ENCODE assay signal across 8 cellular contexts in genomic region chr1:160428655-160429054, GRCh38. TPM values are rescaled to one million over a fixed set of nuclear protein-coding genes. Genes with fewer than 3 reads are reported as not detected.
DNase-seq lines count a peak whose midpoint lies in the region; ATAC-seq and TF ChIP-seq lines count a peak whose summit lies in the region.

No MANE protein-coding gene starts in this region.

- peak overlapping the region; percentile 86 for H3K27ac Mint-ChIP-seq in CD8-positive, alpha-beta T cell

- peak overlapping the region; percentile 55 for H3K4me3 Mint-ChIP-seq in CD8-positive, alpha-beta T cell
- peak overlapping the region; percentile 5 for H3K4me3 Mint-ChIP-seq in activated T-cell treated with anti-CD3 and anti-CD28 coated beads, Interleukin-2, amount 50 U/mL, for 4 hours

- peak overlapping the region; percentile 50 for H3K27ac ChIP-seq in CD8-positive, alpha-beta T cell (ENCODE audit: low read depth, low read length)

- H3K36me3 ChIP-seq in CD8-positive, alpha-beta T cell (ENCODE audit: insufficient read depth, low read length) = no peaks in the 10 kb centered on the region

- TF ChIP-seq CTCF in CD8-positive, alpha-beta T cell (IDR thresholded peaks at IDR 0.05) = peak; percentile 41

- CTCF ChIA-PET in CD8-positive, alpha-beta T cell (lab: Charles Lee) = interaction anchor here (0.7 to 6.1 kb wide), 39 partner anchors 17 to 327 kb away, joined by 3 to 114 read pairs (median 4); partner anchors contain the start of gene SLAMF6

- no peaks in the 10 kb centered on the region for H3K36me3 Mint-ChIP-seq in CD8-positive, alpha-beta T cell
- no peaks in the 10 kb centered on the region for H3K36me3 Mint-ChIP-seq in activated T-cell treated with anti-CD3 and anti-CD28 coated beads, Interleukin-2, amount 50 U/mL, for 4 hours (ENCODE audit: insufficient read depth)

- DNase-seq in CD8-positive, alpha-beta T cell = peak in 4 of 7 experiments; percentile 24 to 63 (median 38)
- DNase-seq in NCI-H2227 treated with DMSO at 0.1 percent for 48 hours (lab: John Stamatoyannopoulos, UW) (peak; percentile 4), germinal center (ENCODE audit: low spot score) (peak; percentile 36), posterior cingulate gyrus (peak in 7 of 10 donors; percentile 43 to 92 (median 57)), SK-N-DZ (ENCODE audit: low spot score) (no peak)
- peak; percentile 28 for DNase-seq in activated T-cell treated with anti-CD3 and anti-CD28 coated beads, Interleukin-2, amount 50 U/mL, for 4 hours

- H3K4me3 ChIP-seq in CD8-positive, alpha-beta T cell (ENCODE audit: low read depth, low read length) = peak overlapping the region; percentile 20

- intact Hi-C loops in CD8-positive, alpha-beta T cell (cut with DNase I, micrococcal nuclease) = loop anchor here (1.0 to 5.0 kb wide), 5 partner anchors 59 to 246 kb away; no protein-coding TSS in a partner anchor
- intact Hi-C loops in posterior cingulate gyrus (cut with DNase I) = loop anchor here (1.0 kb wide), 1 partner anchor 179 kb away; no protein-coding TSS in a partner anchor

- no peaks in the 10 kb centered on the region for H3K9me3 ChIP-seq in CD8-positive, alpha-beta T cell (ENCODE audit: low read length)

- POLR2A ChIA-PET in CD8-positive, alpha-beta T cell (lab: Charles Lee) = interaction anchor here (0.5 to 2.5 kb wide), 13 partner anchors 9 to 370 kb away, joined by 3 to 10 read pairs (median 3); partner anchors contain the start of gene SLAMF6

- ATAC-seq in CD8-positive, alpha-beta T cell = peak; percentile 54
- ATAC-seq in GM19043 (IDR thresholded peaks at IDR 0.05; ENCODE audit: low read depth, unreplicated experiment) = peak; percentile 35
- no peak for ATAC-seq in activated T-cell treated with anti-CD3 and anti-CD28 coated beads, Interleukin-2, amount 50 U/mL, for 4 hours
- no peak for ATAC-seq in HG02623 (IDR thresholded peaks at IDR 0.05; ENCODE audit: unreplicated experiment)

- no peaks in the 10 kb centered on the region for H3K9me3 Mint-ChIP-seq in CD8-positive, alpha-beta T cell
- H3K9me3 Mint-ChIP-seq in activated T-cell treated with anti-CD3 and anti-CD28 coated beads, Interleukin-2, amount 50 U/mL, for 4 hours = peaks cover 6% of the 10 kb centered on the region

- peaks cover 63% of the 10 kb centered on the region for H3K4me1 ChIP-seq in CD8-positive, alpha-beta T cell (ENCODE audit: insufficient read depth, low read length)

- peaks cover 62% of the 10 kb centered on the region for H3K4me1 Mint-ChIP-seq in CD8-positive, alpha-beta T cell (ENCODE audit: low read depth)
- H3K4me1 Mint-ChIP-seq in activated T-cell treated with anti-CD3 and anti-CD28 coated beads, Interleukin-2, amount 50 U/mL, for 4 hours (ENCODE audit: low read depth) = peaks cover 65% of the 10 kb centered on the region

- H3K27me3 Mint-ChIP-seq in CD8-positive, alpha-beta T cell (ENCODE audit: low read depth) = no peaks in the 10 kb centered on the region
- no peaks in the 10 kb centered on the region for H3K27me3 Mint-ChIP-seq in activated T-cell treated with anti-CD3 and anti-CD28 coated beads, Interleukin-2, amount 50 U/mL, for 4 hours (ENCODE audit: low read depth)

- no peaks in the 10 kb centered on the region for H3K27me3 ChIP-seq in CD8-positive, alpha-beta T cell (ENCODE audit: insufficient read depth, low read length)

RNA-seq across cellular contexts. Expression of gene VANGL2, which starts 28.3 kb away (rescaled TPM):
- not detected for total RNA-seq in CD8-positive, alpha-beta T cell
- under 1 TPM; 0.08 TPM for total RNA-seq in activated T-cell treated with anti-CD3 and anti-CD28 coated beads, Interleukin-2, amount 50 U/mL, for 4 hours
- polyA plus RNA-seq in SK-N-DZ (2014; cell fraction: cytosol; rRNA removed) = 9.5 and 12.5 TPM in 2 replicates
- polyA plus RNA-seq in SK-N-DZ (2014; cell fraction: nucleus; rRNA removed) = 10.0 and 16.3 TPM in 2 replicates

Comparison
In these comparisons a context has a peak if more than half of its experiments do, and no peak if none do; other contexts are left out.
1. ATAC-seq: peak in CD8-positive, alpha-beta T cell (single experiment) and GM19043 (single experiment); none in activated T-cell treated with anti-CD3 and anti-CD28 coated beads, Interleukin-2, amount 50 U/mL, for 4 hours (0 of 2) and HG02623 (single experiment).